25 cellular contexts compared by ENCODE assay signal in genomic region chr17:8588877-8589276, GRCh38.
"Had no signal": no experiment of that assay in that cellular context is flagged by ENCODE, and none has a peak within 500 bp of the region (broad histone marks: within the 10 kb centered on the region; RNA-seq: fewer than 3 reads in every experiment).

No MANE protein-coding gene starts in this region.

- H3K27ac ChIP-seq: esophagus squamous epithelium, neural progenitor cell, right atrium auricular region, sigmoid colon, stomach, testis, transverse colon, upper lobe of right lung, uterus had no signal

- H3K36me3 Mint-ChIP-seq: immature natural killer cell; naive B cell; natural killer cell treated with Interleukin-12 subunit alpha and Interleukin-12 subunit beta and Interleukin-15 and Interleukin-18, amount 100 ng/mL, for 72 hours; stimulated activated effector memory CD8-positive, alpha-beta T cell treated with anti-CD3 and anti-CD28 coated beads, Interleukin-12 subunit alpha, Interleukin-12 subunit beta, amount 100 ng/mL, for 72 hours had no signal

- H3K27ac Mint-ChIP-seq: dendritic cell treated with granulocyte-macrophage colony-stimulating factor and Interleukin-4, amounts not matched to agents 40 ng/mL and 50 ng/mL, for 4 days; immature natural killer cell; mesothelial cell of epicardium; naive B cell; natural killer cell treated with Interleukin-12 subunit alpha and Interleukin-12 subunit beta and Interleukin-15 and Interleukin-18, amount 100 ng/mL, for 72 hours; neural progenitor cell; stimulated activated effector memory CD8-positive, alpha-beta T cell treated with anti-CD3 and anti-CD28 coated beads, Interleukin-12 subunit alpha, Interleukin-12 subunit beta, amount 100 ng/mL, for 72 hours had no signal

- H3K36me3 ChIP-seq: esophagus squamous epithelium, prostate gland, right atrium auricular region, stomach, transverse colon, upper lobe of right lung, uterus had no signal

- H3K4me1 Mint-ChIP-seq: immature natural killer cell; naive B cell; neural progenitor cell; stimulated activated effector memory CD8-positive, alpha-beta T cell treated with anti-CD3 and anti-CD28 coated beads, Interleukin-12 subunit alpha, Interleukin-12 subunit beta, amount 100 ng/mL, for 72 hours had no signal

- H3K4me3 Mint-ChIP-seq: dendritic cell treated with granulocyte-macrophage colony-stimulating factor and Interleukin-4, amounts not matched to agents 40 ng/mL and 50 ng/mL, for 4 days; immature natural killer cell; mesothelial cell of epicardium; naive B cell; natural killer cell treated with Interleukin-12 subunit alpha and Interleukin-12 subunit beta and Interleukin-15 and Interleukin-18, amount 100 ng/mL, for 72 hours; neural progenitor cell; stimulated activated effector memory CD8-positive, alpha-beta T cell treated with anti-CD3 and anti-CD28 coated beads, Interleukin-12 subunit alpha, Interleukin-12 subunit beta, amount 100 ng/mL, for 72 hours had no signal

- H3K4me3 ChIP-seq: esophagus squamous epithelium, mucosa of descending colon, neural progenitor cell, prostate gland, right atrium auricular region, sigmoid colon, stomach, testis, transverse colon, upper lobe of right lung, uterus had no signal

- H3K4me2 ChIP-seq: neural progenitor cell had no signal

- H3K27me3 ChIP-seq: esophagus squamous epithelium, neural progenitor cell, right atrium auricular region, sigmoid colon, stomach, testis, transverse colon, upper lobe of right lung, uterus had no signal

- H3K9ac ChIP-seq: neural progenitor cell had no signal

- DNase-seq: cerebellar nuclear complex; effector CD8-positive, alpha-beta T cell; erythroblast; esophagus squamous epithelium; hypothalamus; immature natural killer cell; mesenchymal stem cell; mucosa of descending colon; naive B cell; sigmoid colon; stimulated activated CD4-positive, alpha-beta T cell treated with anti-CD3 and anti-CD28 coated beads, Interleukin-2, amount 100 ng/mL, for 24 hours; stimulated activated CD4-positive, alpha-beta T cell treated with anti-CD3 and anti-CD28 coated beads, Interleukin-4, amount 100 ng/mL, for 24 hours; stimulated activated naive CD4-positive, alpha-beta T cell treated with Interleukin-2 at 50 U/mL for 16 hours; stomach; testis; transverse colon; upper lobe of right lung; uterus had no signal

- H3K9me3 ChIP-seq: esophagus squamous epithelium, mucosa of descending colon, prostate gland, right atrium auricular region, sigmoid colon, stomach, testis, transverse colon, upper lobe of right lung, uterus had no signal

- H2AFZ ChIP-seq: neural progenitor cell had no signal

- H3K9me3 Mint-ChIP-seq: dendritic cell treated with granulocyte-macrophage colony-stimulating factor and Interleukin-4, amounts not matched to agents 40 ng/mL and 50 ng/mL, for 4 days; immature natural killer cell; natural killer cell treated with Interleukin-12 subunit alpha and Interleukin-12 subunit beta and Interleukin-15 and Interleukin-18, amount 100 ng/mL, for 72 hours; stimulated activated effector memory CD8-positive, alpha-beta T cell treated with anti-CD3 and anti-CD28 coated beads, Interleukin-12 subunit alpha, Interleukin-12 subunit beta, amount 100 ng/mL, for 72 hours had no signal

- H3K4me1 ChIP-seq: esophagus squamous epithelium, neural progenitor cell, testis, upper lobe of right lung, uterus had no signal
